1 cellular context compared by ENCODE assay signal in the genomic region with DNA sequence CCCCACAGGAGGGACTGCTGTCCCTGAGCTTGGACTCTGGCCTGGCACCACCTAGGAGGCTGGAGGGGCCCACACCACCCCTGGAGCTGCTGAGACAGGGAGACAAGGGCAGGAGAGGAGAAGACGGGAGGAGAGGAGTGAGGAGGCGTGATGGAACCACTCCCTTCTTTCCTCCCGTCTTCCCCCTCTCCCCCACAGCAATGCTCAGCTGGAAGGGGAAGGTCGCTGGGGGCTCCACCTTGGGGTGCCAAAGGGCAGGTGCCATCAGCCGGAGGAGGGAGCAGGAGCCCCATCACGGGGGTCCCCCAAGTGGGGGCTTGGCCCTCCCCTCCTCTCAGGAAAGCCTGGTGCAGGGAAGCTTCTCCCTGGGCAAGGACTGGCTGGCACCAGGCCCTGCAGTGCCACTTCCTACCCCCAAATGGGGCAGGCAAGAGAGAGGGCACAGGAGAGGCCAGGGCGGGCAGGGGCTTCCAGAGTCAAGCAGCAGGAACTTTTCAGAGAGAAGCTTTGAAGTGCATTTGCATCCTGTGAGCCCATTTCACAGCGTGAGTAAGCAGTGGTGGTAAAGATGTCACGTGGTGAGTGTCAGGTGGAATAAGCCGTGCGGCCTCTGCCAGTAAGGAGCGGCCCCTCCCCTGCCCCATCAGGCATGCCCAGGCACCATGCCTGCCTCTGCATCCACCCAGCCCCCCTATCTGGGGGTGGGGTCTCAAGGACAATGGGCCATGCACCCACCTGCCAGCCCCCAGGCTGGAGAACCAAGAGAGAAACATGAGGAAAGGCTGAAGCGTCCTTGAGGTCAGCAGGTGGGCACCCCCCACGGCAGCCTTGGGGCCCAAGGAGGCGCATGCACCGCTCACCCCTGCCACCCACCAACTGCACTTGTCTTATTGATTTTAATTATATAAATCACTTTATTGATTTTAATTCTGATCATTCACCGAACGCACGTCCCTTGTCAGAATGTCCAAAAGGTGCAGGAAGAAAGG.
TF ChIP-seq lines count a peak whose summit lies in the region.

No MANE protein-coding gene starts in this region.

TF ChIP-seq in HepG2, 621 proteins besides CTCF, POLR2A, EP300 and RAD21 (continued from another document and continues in another):
- no peak for TF ChIP-seq ARID3A (IDR thresholded peaks at IDR 0.05; ENCODE audit: low read depth, low read length)
- no peak for TF ChIP-seq RXRB (CRISPR knock-in tag; IDR thresholded peaks at IDR 0.05; ENCODE audit: borderline replicate concordance)
- TF ChIP-seq ZBTB1 (CRISPR knock-in tag; IDR thresholded peaks at IDR 0.05; ENCODE audit: borderline replicate concordance) = no peak
- TF ChIP-seq CBFB (CRISPR knock-in tag; IDR thresholded peaks at IDR 0.05) = no peak
- TF ChIP-seq, protein P1, sequence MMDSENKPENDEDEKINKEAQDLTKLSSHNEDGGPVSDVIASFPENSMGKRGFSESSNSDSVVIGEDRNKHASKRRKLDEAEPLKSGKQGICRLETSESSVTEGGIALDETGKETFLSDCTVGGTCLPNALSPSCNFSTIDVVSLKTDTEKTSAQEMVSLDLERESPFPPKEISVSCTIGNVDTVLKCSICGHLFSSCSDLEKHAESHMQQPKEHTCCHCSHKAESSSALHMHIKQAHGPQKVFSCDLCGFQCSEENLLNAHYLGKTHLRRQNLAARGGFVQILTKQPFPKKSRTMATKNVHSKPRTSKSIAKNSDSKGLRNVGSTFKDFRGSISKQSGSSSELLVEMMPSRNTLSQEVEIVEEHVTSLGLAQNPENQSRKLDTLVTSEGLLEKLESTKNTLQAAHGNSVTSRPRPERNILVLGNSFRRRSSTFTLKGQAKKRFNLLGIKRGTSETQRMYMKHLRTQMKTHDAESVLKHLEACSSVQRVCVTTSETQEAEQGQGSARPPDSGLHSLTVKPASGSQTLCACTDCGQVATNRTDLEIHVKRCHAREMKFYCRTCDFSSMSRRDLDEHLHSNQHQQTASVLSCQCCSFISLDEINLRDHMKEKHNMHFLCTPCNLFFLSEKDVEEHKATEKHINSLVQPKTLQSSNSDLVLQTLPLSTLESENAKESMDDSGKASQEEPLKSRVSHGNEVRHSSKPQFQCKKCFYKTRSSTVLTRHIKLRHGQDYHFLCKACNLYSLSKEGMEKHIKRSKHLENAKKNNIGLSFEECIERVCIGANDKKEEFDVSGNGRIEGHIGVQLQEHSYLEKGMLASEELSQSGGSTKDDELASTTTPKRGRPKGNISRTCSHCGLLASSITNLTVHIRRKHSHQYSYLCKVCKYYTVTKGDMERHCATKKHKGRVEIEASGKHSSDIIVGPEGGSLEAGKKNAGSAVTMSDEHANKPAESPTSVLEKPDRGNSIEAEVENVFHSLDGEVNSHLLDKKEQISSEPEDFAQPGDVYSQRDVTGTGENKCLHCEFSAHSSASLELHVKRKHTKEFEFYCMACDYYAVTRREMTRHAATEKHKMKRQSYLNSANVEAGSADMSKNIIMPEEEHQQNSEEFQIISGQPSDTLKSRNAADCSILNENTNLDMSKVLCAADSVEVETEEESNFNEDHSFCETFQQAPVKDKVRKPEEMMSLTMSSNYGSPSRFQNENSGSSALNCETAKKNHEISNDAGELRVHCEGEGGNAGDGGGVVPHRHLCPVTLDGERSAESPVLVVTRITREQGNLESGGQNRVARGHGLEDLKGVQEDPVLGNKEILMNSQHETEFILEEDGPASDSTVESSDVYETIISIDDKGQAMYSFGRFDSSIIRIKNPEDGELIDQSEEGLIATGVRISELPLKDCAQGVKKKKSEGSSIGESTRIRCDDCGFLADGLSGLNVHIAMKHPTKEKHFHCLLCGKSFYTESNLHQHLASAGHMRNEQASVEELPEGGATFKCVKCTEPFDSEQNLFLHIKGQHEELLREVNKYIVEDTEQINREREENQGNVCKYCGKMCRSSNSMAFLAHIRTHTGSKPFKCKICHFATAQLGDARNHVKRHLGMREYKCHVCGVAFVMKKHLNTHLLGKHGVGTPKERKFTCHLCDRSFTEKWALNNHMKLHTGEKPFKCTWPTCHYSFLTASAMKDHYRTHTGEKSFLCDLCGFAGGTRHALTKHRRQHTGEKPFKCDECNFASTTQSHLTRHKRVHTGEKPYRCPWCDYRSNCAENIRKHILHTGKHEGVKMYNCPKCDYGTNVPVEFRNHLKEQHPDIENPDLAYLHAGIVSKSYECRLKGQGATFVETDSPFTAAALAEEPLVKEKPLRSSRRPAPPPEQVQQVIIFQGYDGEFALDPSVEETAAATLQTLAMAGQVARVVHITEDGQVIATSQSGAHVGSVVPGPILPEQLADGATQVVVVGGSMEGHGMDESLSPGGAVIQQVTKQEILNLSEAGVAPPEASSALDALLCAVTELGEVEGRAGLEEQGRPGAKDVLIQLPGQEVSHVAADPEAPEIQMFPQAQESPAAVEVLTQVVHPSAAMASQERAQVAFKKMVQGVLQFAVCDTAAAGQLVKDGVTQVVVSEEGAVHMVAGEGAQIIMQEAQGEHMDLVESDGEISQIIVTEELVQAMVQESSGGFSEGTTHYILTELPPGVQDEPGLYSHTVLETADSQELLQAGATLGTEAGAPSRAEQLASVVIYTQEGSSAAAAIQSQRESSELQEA (CRISPR knock-in tag; IDR thresholded peaks at IDR 0.05; ENCODE audit: not compliant biosample characterization) = no peak
- TF ChIP-seq ZNF607 (CRISPR knock-in tag; IDR thresholded peaks at IDR 0.05; ENCODE audit: borderline replicate concordance) = 0 out of 2 replicates have a peak, but pooled peaks have one; percentile 29
- 0 out of 2 replicates have a peak, but pooled peaks have one; percentile 5 for TF ChIP-seq ELF4 (CRISPR knock-in tag; IDR thresholded peaks at IDR 0.05; ENCODE audit: borderline replicate concordance)
- no peak for TF ChIP-seq ZFP41 (CRISPR knock-in tag; IDR thresholded peaks at IDR 0.05; ENCODE audit: borderline replicate concordance)
- no peak for TF ChIP-seq SRSF9 (IDR thresholded peaks at IDR 0.05; ENCODE audit: borderline replicate concordance, insufficient read depth, low read depth, low read length, poor library complexity, severe bottlenecking)
- no peak for TF ChIP-seq ZSCAN25 (CRISPR knock-in tag; IDR thresholded peaks at IDR 0.05)
- TF ChIP-seq ETV5 (CRISPR knock-in tag; IDR thresholded peaks at IDR 0.05; ENCODE audit: borderline replicate concordance) = no peak; the same call in 1 of the 2 replicates
- TF ChIP-seq EZH2 (conservative IDR thresholded peaks at IDR 0.05; ENCODE audit: low read depth, low read length) = no peak
- TF ChIP-seq IKZF1 (IDR thresholded peaks at IDR 0.05) = no peak
- no peak for TF ChIP-seq KDM6A (CRISPR knock-in tag; IDR thresholded peaks at IDR 0.05; ENCODE audit: low read depth)
- no peak for TF ChIP-seq XBP1 (CRISPR knock-in tag; IDR thresholded peaks at IDR 0.05)
- TF ChIP-seq NFYB (CRISPR knock-in tag; IDR thresholded peaks at IDR 0.05) = no peak
- no peak for TF ChIP-seq ZNF660 (CRISPR knock-in tag; IDR thresholded peaks at IDR 0.05; ENCODE audit: borderline replicate concordance, low read depth)
- TF ChIP-seq ZNF567 (CRISPR knock-in tag; IDR thresholded peaks at IDR 0.05; ENCODE audit: borderline replicate concordance) = no peak
- TF ChIP-seq, protein P2, sequence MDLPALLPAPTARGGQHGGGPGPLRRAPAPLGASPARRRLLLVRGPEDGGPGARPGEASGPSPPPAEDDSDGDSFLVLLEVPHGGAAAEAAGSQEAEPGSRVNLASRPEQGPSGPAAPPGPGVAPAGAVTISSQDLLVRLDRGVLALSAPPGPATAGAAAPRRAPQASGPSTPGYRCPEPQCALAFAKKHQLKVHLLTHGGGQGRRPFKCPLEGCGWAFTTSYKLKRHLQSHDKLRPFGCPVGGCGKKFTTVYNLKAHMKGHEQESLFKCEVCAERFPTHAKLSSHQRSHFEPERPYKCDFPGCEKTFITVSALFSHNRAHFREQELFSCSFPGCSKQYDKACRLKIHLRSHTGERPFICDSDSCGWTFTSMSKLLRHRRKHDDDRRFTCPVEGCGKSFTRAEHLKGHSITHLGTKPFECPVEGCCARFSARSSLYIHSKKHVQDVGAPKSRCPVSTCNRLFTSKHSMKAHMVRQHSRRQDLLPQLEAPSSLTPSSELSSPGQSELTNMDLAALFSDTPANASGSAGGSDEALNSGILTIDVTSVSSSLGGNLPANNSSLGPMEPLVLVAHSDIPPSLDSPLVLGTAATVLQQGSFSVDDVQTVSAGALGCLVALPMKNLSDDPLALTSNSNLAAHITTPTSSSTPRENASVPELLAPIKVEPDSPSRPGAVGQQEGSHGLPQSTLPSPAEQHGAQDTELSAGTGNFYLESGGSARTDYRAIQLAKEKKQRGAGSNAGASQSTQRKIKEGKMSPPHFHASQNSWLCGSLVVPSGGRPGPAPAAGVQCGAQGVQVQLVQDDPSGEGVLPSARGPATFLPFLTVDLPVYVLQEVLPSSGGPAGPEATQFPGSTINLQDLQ (CRISPR knock-in tag; IDR thresholded peaks at IDR 0.05) = no peak
- no peak for TF ChIP-seq ZNF782 (CRISPR knock-in tag; IDR thresholded peaks at IDR 0.05; ENCODE audit: borderline replicate concordance)
- no peak for TF ChIP-seq KLF12 (CRISPR knock-in tag; IDR thresholded peaks at IDR 0.05; ENCODE audit: borderline replicate concordance)
- no peak for TF ChIP-seq TBL1XR1 (IDR thresholded peaks at IDR 0.05; ENCODE audit: borderline replicate concordance, low read length, partially characterized antibody)
- no peak for TF ChIP-seq BCL6 (CRISPR knock-in tag; IDR thresholded peaks at IDR 0.05)
- no peak for TF ChIP-seq ADNP (CRISPR knock-in tag; IDR thresholded peaks at IDR 0.05)
- 0 out of 2 replicates have a peak, but pooled peaks have one; percentile 35 for TF ChIP-seq ZNF563 (CRISPR knock-in tag; IDR thresholded peaks at IDR 0.05)
- TF ChIP-seq IKZF4 (CRISPR knock-in tag; IDR thresholded peaks at IDR 0.05; ENCODE audit: borderline replicate concordance, low read depth, not compliant biosample characterization) = no peak
- no peak for TF ChIP-seq ELF3 (CRISPR knock-in tag; IDR thresholded peaks at IDR 0.05)
- no peak for TF ChIP-seq ZNF557 (CRISPR knock-in tag; IDR thresholded peaks at IDR 0.05)
- TF ChIP-seq EEA1 (CRISPR knock-in tag; IDR thresholded peaks at IDR 0.05; ENCODE audit: borderline replicate concordance) = no peak
- no peak for TF ChIP-seq NFATC3 (CRISPR knock-in tag; IDR thresholded peaks at IDR 0.05)
- TF ChIP-seq HOXA5 (CRISPR knock-in tag; IDR thresholded peaks at IDR 0.05) = no peak
- TF ChIP-seq ZNF317 (CRISPR knock-in tag; IDR thresholded peaks at IDR 0.05) = no peak
- no peak for TF ChIP-seq ZNF576 (CRISPR knock-in tag; IDR thresholded peaks at IDR 0.05)
- TF ChIP-seq ZFP82 (CRISPR knock-in tag; IDR thresholded peaks at IDR 0.05; ENCODE audit: borderline replicate concordance) = no peak; the same call in 1 of the 2 replicates
- TF ChIP-seq ZMYM2 (CRISPR knock-in tag; IDR thresholded peaks at IDR 0.05) = no peak
- TF ChIP-seq NFRKB (IDR thresholded peaks at IDR 0.05) = no peak
- no peak for TF ChIP-seq TBX2 (CRISPR knock-in tag; IDR thresholded peaks at IDR 0.05; ENCODE audit: borderline replicate concordance)
- TF ChIP-seq GMEB2 (CRISPR knock-in tag; IDR thresholded peaks at IDR 0.05; ENCODE audit: low read depth) = no peak
- TF ChIP-seq ZBTB3 (CRISPR knock-in tag; IDR thresholded peaks at IDR 0.05; ENCODE audit: borderline replicate concordance, low read depth) = no peak
- TF ChIP-seq ZNF263 (CRISPR knock-in tag; IDR thresholded peaks at IDR 0.05) = no peak
- TF ChIP-seq BORCS8-MEF2B (CRISPR knock-in tag; IDR thresholded peaks at IDR 0.05) = no peak; the same call in 1 of the 2 replicates
- TF ChIP-seq STAG1 (CRISPR knock-in tag; IDR thresholded peaks at IDR 0.05) = no peak
- no peak for TF ChIP-seq RNF219 (CRISPR knock-in tag; IDR thresholded peaks at IDR 0.05)
- TF ChIP-seq, protein P3, sequence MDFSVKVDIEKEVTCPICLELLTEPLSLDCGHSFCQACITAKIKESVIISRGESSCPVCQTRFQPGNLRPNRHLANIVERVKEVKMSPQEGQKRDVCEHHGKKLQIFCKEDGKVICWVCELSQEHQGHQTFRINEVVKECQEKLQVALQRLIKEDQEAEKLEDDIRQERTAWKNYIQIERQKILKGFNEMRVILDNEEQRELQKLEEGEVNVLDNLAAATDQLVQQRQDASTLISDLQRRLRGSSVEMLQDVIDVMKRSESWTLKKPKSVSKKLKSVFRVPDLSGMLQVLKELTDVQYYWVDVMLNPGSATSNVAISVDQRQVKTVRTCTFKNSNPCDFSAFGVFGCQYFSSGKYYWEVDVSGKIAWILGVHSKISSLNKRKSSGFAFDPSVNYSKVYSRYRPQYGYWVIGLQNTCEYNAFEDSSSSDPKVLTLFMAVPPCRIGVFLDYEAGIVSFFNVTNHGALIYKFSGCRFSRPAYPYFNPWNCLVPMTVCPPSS (IDR thresholded peaks at IDR 0.05) = no peak
